2 cellular contexts compared by ENCODE assay signal in genomic region chr4:6172927-6173200, GRCh38.
TF ChIP-seq lines count a peak whose summit lies in the region.

No MANE protein-coding gene starts in this region.

TF ChIP-seq in K562, 482 proteins besides CTCF, POLR2A, EP300 and RAD21:
- no peak for TF ChIP-seq ZNF282 (CRISPR knock-in tag; IDR thresholded peaks at IDR 0.05)
- peak; percentile 61 for TF ChIP-seq ZFP36 (IDR thresholded peaks at IDR 0.05; ENCODE audit: low read depth, low read length, partially characterized antibody)
- no peak for TF ChIP-seq EGR1 (conservative IDR thresholded peaks at IDR 0.05)
- no peak for TF ChIP-seq GTF3C2 (IDR thresholded peaks at IDR 0.05; ENCODE audit: borderline replicate concordance, extremely low read depth, insufficient read length)
TF ChIP-seq in K562: peak in this region for 1.

TF ChIP-seq in HepG2, 621 proteins besides CTCF, POLR2A, EP300 and RAD21:
- TF ChIP-seq RBFOX2 (IDR thresholded peaks at IDR 0.05; ENCODE audit: low read depth, low read length) (no peak), TFAP4 (IDR thresholded peaks at IDR 0.05; ENCODE audit: borderline replicate concordance, low read depth) (no peak)
